12 cellular contexts compared by ENCODE assay signal in genomic region chr18:63185979-63186378, GRCh38.
DNase-seq lines count a peak whose midpoint lies in the region; ATAC-seq, FAIRE-seq and TF ChIP-seq lines count a peak whose summit lies in the region.
"Had no signal": no experiment of that assay in that cellular context is flagged by ENCODE, and none has a peak within 500 bp of the region (broad histone marks: within the 10 kb centered on the region; RNA-seq: fewer than 3 reads in every experiment).

No MANE protein-coding gene starts in this region.

- H3K27me3 ChIP-seq in heart left ventricle (no peaks in the 10 kb centered on the region), Karpas-422 (ENCODE audit: low read length) (no peaks in the 10 kb centered on the region), bronchial epithelial cell (ENCODE audit: control insufficient read depth, insufficient read depth, low read length) (peaks cover 2% of the 10 kb centered on the region), transverse colon (no peaks in the 10 kb centered on the region)
- H3K27me3 ChIP-seq: dorsolateral prefrontal cortex had no signal

- H3K4me1 ChIP-seq in heart left ventricle = peaks cover 0 to 51% (median 22%) of the 10 kb centered on the region in 12 donors
- peaks cover 93% of the 10 kb centered on the region for H3K4me1 ChIP-seq in Karpas-422 (ENCODE audit: low read length)
- peaks cover 38 to 75% (median 54%) of the 10 kb centered on the region in 4 donors for H3K4me1 ChIP-seq in transverse colon

- ATAC-seq in heart left ventricle = peak in 3 of 4 donors; percentile 18 to 38 (median 33)
- ATAC-seq in Right ventricle myocardium inferior = no peak
- no peak for ATAC-seq in stimulated activated effector memory CD8-positive, alpha-beta T cell treated with anti-CD3 and anti-CD28 coated beads, Interleukin-12 subunit alpha, Interleukin-12 subunit beta, amount 100 ng/mL, for 72 hours

- H3K4me3 ChIP-seq in heart left ventricle (no peak overlapping the region), Karpas-422 (ENCODE audit: low read length) (no peak overlapping the region), bronchial epithelial cell (ENCODE audit: low read depth, low read length) (no peak overlapping the region), transverse colon (no peak overlapping the region)
- H3K4me3 ChIP-seq: dorsolateral prefrontal cortex had no signal

- intact Hi-C loops in heart left ventricle (cut with DNase I) = loop anchor here in 1 of 10 donors (2.0 kb wide), 1 partner anchor 55 kb away; no protein-coding TSS in a partner anchor
- intact Hi-C loops in Right ventricle myocardium inferior (cut with DNase I) = no loop called here
- intact Hi-C loops in transverse colon (cut with DNase I; ENCODE audit: low total_unique reads) = no loop called here

- H3K9me3 ChIP-seq in heart left ventricle (no peaks in the 10 kb centered on the region), Karpas-422 (ENCODE audit: low read length) (no peaks in the 10 kb centered on the region), transverse colon (no peaks in the 10 kb centered on the region)

- peaks cover 92% of the 10 kb centered on the region for H3K79me2 ChIP-seq in Karpas-422 (ENCODE audit: low read length)

- FAIRE-seq in bronchial epithelial cell (lab: Jason Lieb, UNC) = no peak

- H3K4me3 Mint-ChIP-seq in stimulated activated effector memory CD8-positive, alpha-beta T cell treated with anti-CD3 and anti-CD28 coated beads, Interleukin-12 subunit alpha, Interleukin-12 subunit beta, amount 100 ng/mL, for 72 hours = no peak overlapping the region

- H4K20me1 ChIP-seq in Karpas-422 (ENCODE audit: insufficient read depth, low read depth, low read length) = peaks cover 39% of the 10 kb centered on the region; the same call in 1 of the 2 replicates

- WGBS in heart left ventricle, 4 donors = 68 to 79% (median 72%) methylated on average over 2 of the region's 2 CpGs
- 44 to 59% methylated on average over 2 of the region's 2 CpGs for WGBS in transverse colon (ENCODE audit: low coverage in 1 of 2), 2 donors

- H3K9me3 Mint-ChIP-seq in stimulated activated effector memory CD8-positive, alpha-beta T cell treated with anti-CD3 and anti-CD28 coated beads, Interleukin-12 subunit alpha, Interleukin-12 subunit beta, amount 100 ng/mL, for 72 hours = no peaks in the 10 kb centered on the region

- TF ChIP-seq POLR2A in heart left ventricle (IDR thresholded peaks at IDR 0.05) = no peak
- no peak for TF ChIP-seq POLR2A in transverse colon (IDR thresholded peaks at IDR 0.05)

- peaks cover 60% of the 10 kb centered on the region for H3K36me3 Mint-ChIP-seq in stimulated activated effector memory CD8-positive, alpha-beta T cell treated with anti-CD3 and anti-CD28 coated beads, Interleukin-12 subunit alpha, Interleukin-12 subunit beta, amount 100 ng/mL, for 72 hours

- TF ChIP-seq EP300 in transverse colon (IDR thresholded peaks at IDR 0.05; ENCODE audit: low read depth) = no peak

- H3K9me2 ChIP-seq in Karpas-422 (replicated peaks; ENCODE audit: insufficient read depth, low read length) = no peaks in the 10 kb centered on the region

- peaks cover 91% of the 10 kb centered on the region for H3K4me1 Mint-ChIP-seq in stimulated activated effector memory CD8-positive, alpha-beta T cell treated with anti-CD3 and anti-CD28 coated beads, Interleukin-12 subunit alpha, Interleukin-12 subunit beta, amount 100 ng/mL, for 72 hours

- peak overlapping the region; percentile 1; the same call in 1 of the 2 replicates for H3K9ac ChIP-seq in Karpas-422 (ENCODE audit: low read length)

- peak overlapping the region; percentile 54 for H3K4me2 ChIP-seq in Karpas-422 (ENCODE audit: low read depth, low read length, poor library complexity, severe bottlenecking)

- no peak for DNase-seq in heart left ventricle
- DNase-seq in Right ventricle myocardium inferior (ENCODE audit: missing footprints) = no peak
- DNase-seq in Karpas-422 = peak; percentile 43
- DNase-seq in bronchial epithelial cell (ENCODE audit: low read depth) = peak; percentile 39
- DNase-seq in stimulated activated effector memory CD8-positive, alpha-beta T cell treated with anti-CD3 and anti-CD28 coated beads, Interleukin-12 subunit alpha, Interleukin-12 subunit beta, amount 100 ng/mL, for 72 hours (ENCODE audit: low spot score in 2 of 2) = no peak
- DNase-seq in effector CD4-positive, alpha-beta T cell = no peak
- no peak for DNase-seq in transverse colon
- no peak for DNase-seq in NCI-H446 (lab: John Stamatoyannopoulos, UW)
- DNase-seq: activated CD4-positive, alpha-beta T cell treated with anti-CD3 and anti-CD28 coated beads for 1 hour; dorsolateral prefrontal cortex; midbrain; NCI-H187 had no signal

- H3K27ac Mint-ChIP-seq in stimulated activated effector memory CD8-positive, alpha-beta T cell treated with anti-CD3 and anti-CD28 coated beads, Interleukin-12 subunit alpha, Interleukin-12 subunit beta, amount 100 ng/mL, for 72 hours = peak overlapping the region; percentile 71

- H3K36me3 ChIP-seq in heart left ventricle (no peaks in the 10 kb centered on the region), Karpas-422 (ENCODE audit: insufficient read depth, low read length) (no peaks in the 10 kb centered on the region), bronchial epithelial cell (ENCODE audit: control insufficient read depth, insufficient read depth, low read length) (no peaks in the 10 kb centered on the region), transverse colon (no peaks in the 10 kb centered on the region)

- H3K27ac ChIP-seq in heart left ventricle = peak overlapping the region in 10 of 12 donors; percentile 0 to 69 (median 56)
- H3K27ac ChIP-seq in Karpas-422 (ENCODE audit: low read length) = peak overlapping the region; percentile 70
- peak overlapping the region in 2 of 4 donors; percentile 51 to 88 for H3K27ac ChIP-seq in transverse colon

- H2AFZ ChIP-seq in Karpas-422 (ENCODE audit: low read length) = no peak overlapping the region

- no peak for TF ChIP-seq CTCF in heart left ventricle (IDR thresholded peaks at IDR 0.05)
- TF ChIP-seq CTCF in bronchial epithelial cell (IDR thresholded peaks at IDR 0.05; ENCODE audit: insufficient read depth, low read length, severe bottlenecking) = no peak
- TF ChIP-seq CTCF in transverse colon (IDR thresholded peaks at IDR 0.05) = no peak

- in situ Hi-C loops in transverse colon (cut with MboI; ENCODE audit: low pct_ligation_motif_present in 1 of 4, low pct_unique_long_range_greater_than_20kb in 1 of 4, low sequenced_read_pairs in 3 of 4) = no loop called here

Comparison
In these comparisons a context has a peak if more than half of its experiments do, and no peak if none do; other contexts are left out.
1. ATAC-seq: peak in heart left ventricle (3 of 4); none in Right ventricle myocardium inferior (single experiment) and stimulated activated effector memory CD8-positive, alpha-beta T cell treated with anti-CD3 and anti-CD28 coated beads, Interleukin-12 subunit alpha, Interleukin-12 subunit beta, amount 100 ng/mL, for 72 hours (single experiment).
2. DNase-seq: peak in Karpas-422 (single experiment) and bronchial epithelial cell (single experiment); none in heart left ventricle (0 of 5), Right ventricle myocardium inferior (single experiment), stimulated activated effector memory CD8-positive, alpha-beta T cell treated with anti-CD3 and anti-CD28 coated beads, Interleukin-12 subunit alpha, Interleukin-12 subunit beta, amount 100 ng/mL, for 72 hours (0 of 2), effector CD4-positive, alpha-beta T cell (single experiment), transverse colon (single experiment) and NCI-H446 (0 of 2).